ENCODE assay signal across 8 cellular contexts in the genomic region with DNA sequence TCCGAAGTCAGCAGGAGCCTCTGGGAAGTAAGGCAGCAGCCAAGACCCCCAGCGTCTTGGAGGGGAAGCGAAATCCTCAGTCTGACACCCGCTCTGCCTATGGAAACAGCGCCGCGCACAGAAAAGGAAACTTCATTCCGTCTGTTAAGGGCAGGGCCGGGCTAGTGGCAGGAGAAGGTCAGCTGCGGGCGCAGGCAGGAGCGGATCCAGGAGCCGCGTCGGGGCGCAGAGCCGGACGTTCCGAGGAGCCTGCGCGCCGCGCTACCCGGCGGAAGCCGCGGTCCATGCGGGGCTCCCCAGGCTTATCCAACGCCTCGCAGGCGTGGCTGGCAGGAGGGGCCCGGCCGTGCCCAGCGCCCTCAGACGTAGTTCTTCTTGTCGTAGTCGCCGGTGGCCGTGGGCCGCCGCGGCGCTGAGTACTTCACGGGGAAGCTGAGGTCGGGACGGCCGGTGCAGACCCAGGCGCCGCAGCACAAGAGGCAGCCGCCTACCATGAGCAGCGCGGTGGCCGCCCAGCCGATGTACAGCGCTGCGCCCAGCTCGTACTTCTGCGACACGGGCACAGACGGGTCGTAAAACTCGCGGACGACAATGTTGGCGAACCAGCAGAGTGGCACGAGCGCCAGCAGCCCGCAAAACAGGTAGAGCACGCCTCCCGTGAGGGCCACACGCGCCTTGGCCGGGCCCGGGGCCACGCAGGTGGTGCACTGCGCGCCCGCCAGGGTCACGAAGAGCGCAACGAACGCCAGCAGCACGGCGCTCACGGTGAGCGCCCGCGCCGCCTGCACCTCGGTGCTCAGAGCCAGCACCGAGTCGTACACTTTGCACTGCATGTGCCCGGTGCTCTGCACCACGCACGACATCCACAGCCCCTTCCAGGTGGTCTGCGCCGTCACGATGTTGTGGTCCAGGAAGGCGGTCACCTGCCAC. TPM values are rescaled to one million over a fixed set of nuclear protein-coding genes. Genes with fewer than 3 reads are reported as not detected.
A peak's percentile ranks its signal among the peaks of the same experiment; 100 is the strongest.
DNase-seq lines count a peak whose midpoint lies in the region; ATAC-seq and TF ChIP-seq lines count a peak whose summit lies in the region.

No MANE protein-coding gene starts in this region.

- H2AFZ ChIP-seq in ACC112 (ENCODE audit: low read length, unreplicated experiment): no peak overlapping the region
- H2AFZ ChIP-seq in GM23338: peak overlapping the region; percentile 95

- H3K4me3 ChIP-seq in ACC112 (ENCODE audit: low read depth, low read length) (peak overlapping the region; percentile 50), GM23338 (peak overlapping the region; percentile 64), iPS-20b (ENCODE audit: low read length) (peak overlapping the region; percentile 66), WERI-Rb-1 (ENCODE audit: low read depth, low read length) (no peak overlapping the region)

- H3K9me2 ChIP-seq in GM23338 (ENCODE audit: insufficient read depth): no peaks in the 10 kb centered on the region

- DNase-seq in GM23338 (ENCODE audit: low spot score) (peak; percentile 86), WERI-Rb-1 (no peak), kidney glomerular epithelial cell (lab: John Stamatoyannopoulos, UW) (no peak)
- DNase-seq in stimulated activated naive CD8-positive, alpha-beta T cell treated with anti-CD3 and anti-CD28 coated beads, Interleukin-15, Interleukin-2, amounts not matched to agents 100 U/mL and 50 U/mL, for 24 hours: no peak

- H3K36me3 Mint-ChIP-seq in GM23338 (ENCODE audit: low read depth): peaks cover 3% of the 10 kb centered on the region; the same call in 1 of the 3 replicates

- peaks cover 11% of the 10 kb centered on the region; the same call in 1 of the 2 replicates for H3F3A ChIP-seq in GM23338 (replicated peaks; ENCODE audit: low read depth)

- TF ChIP-seq CTCF in GM23338 (conservative IDR thresholded peaks at IDR 0.05; ENCODE audit: low read depth in 2 of 2): peak in 1 of 2 experiments; percentile 20; a peak in 1 of 4 replicates
- TF ChIP-seq CTCF in WERI-Rb-1 (IDR thresholded peaks at IDR 0.05; ENCODE audit: low read depth, low read length): no peak

- peak overlapping the region; percentile 93 for H3K4me2 ChIP-seq in GM23338

- H3K79me2 ChIP-seq in ACC112 (ENCODE audit: control insufficient read depth, insufficient read depth, low read length, unreplicated experiment) (no peaks in the 10 kb centered on the region), GM23338 (replicated peaks; ENCODE audit: insufficient read depth) (no peaks in the 10 kb centered on the region)

- no peak overlapping the region for H3K27ac Mint-ChIP-seq in GM23338

- no peak overlapping the region for H3K9ac ChIP-seq in iPS-20b (ENCODE audit: low read depth, low read length)

- H3K9me3 ChIP-seq in iPS-20b (ENCODE audit: insufficient read depth, low read depth, low read length): no peaks in the 10 kb centered on the region
- no peaks in the 10 kb centered on the region for H3K9me3 ChIP-seq in WERI-Rb-1 (ENCODE audit: severe bottlenecking)

- peaks cover 36% of the 10 kb centered on the region for H3K27me3 Mint-ChIP-seq in GM23338 (ENCODE audit: insufficient read depth, low read depth, poor library complexity)

- H3K27me3 ChIP-seq in ACC112 (ENCODE audit: insufficient read depth, low read length) (peaks cover 10% of the 10 kb centered on the region; the same call in 1 of the 2 replicates), GM23338 (ENCODE audit: insufficient read depth) (peaks cover 42% of the 10 kb centered on the region), iPS-20b (ENCODE audit: insufficient read depth, low read length) (peaks cover 53% of the 10 kb centered on the region), WERI-Rb-1 (ENCODE audit: insufficient read depth, low read depth, severe bottlenecking) (no peaks in the 10 kb centered on the region)

- H3K9me3 Mint-ChIP-seq in GM23338: no peaks in the 10 kb centered on the region

- peaks cover 9% of the 10 kb centered on the region for H3K4me1 Mint-ChIP-seq in GM23338

- ATAC-seq in GM23338 (peak; percentile 64), HG03135 (IDR thresholded peaks at IDR 0.05; ENCODE audit: unreplicated experiment) (no peak)
- peak; percentile 39 for ATAC-seq in stimulated activated naive CD8-positive, alpha-beta T cell treated with anti-CD3 and anti-CD28 coated beads, Interleukin-15, Interleukin-2, amounts not matched to agents 100 U/mL and 50 U/mL, for 24 hours

- H3K4me3 Mint-ChIP-seq in GM23338: peak overlapping the region; percentile 73

- H3K36me3 ChIP-seq in ACC112 (ENCODE audit: insufficient read depth, low read length): no peaks in the 10 kb centered on the region
- no peaks in the 10 kb centered on the region for H3K36me3 ChIP-seq in GM23338 (ENCODE audit: insufficient read depth)
- H3K36me3 ChIP-seq in iPS-20b (ENCODE audit: insufficient read depth, low read depth, low read length): no peaks in the 10 kb centered on the region
- peaks cover 39% of the 10 kb centered on the region for H3K36me3 ChIP-seq in WERI-Rb-1

- no peaks in the 10 kb centered on the region for H4K20me1 ChIP-seq in GM23338 (replicated peaks; ENCODE audit: insufficient read depth)

- H3K27ac ChIP-seq in ACC112 (ENCODE audit: low read depth, low read length) (no peak overlapping the region), GM23338 (ENCODE audit: low read depth) (no peak overlapping the region), angular gyrus (ENCODE audit: low read depth, low read length) (peak overlapping the region; percentile 36), iPS-20b (ENCODE audit: low read length) (no peak overlapping the region), WERI-Rb-1 (no peak overlapping the region)

- no peaks in the 10 kb centered on the region for H3K4me1 ChIP-seq in ACC112 (ENCODE audit: control insufficient read depth, insufficient read depth, low read length, unreplicated experiment)
- H3K4me1 ChIP-seq in GM23338 (ENCODE audit: insufficient read depth): peaks cover 8% of the 10 kb centered on the region; the same call in 1 of the 2 replicates
- H3K4me1 ChIP-seq in iPS-20b (ENCODE audit: insufficient read depth, low read length): no peaks in the 10 kb centered on the region

TF ChIP-seq in GM23338, 12 proteins besides CTCF, POLR2A, EP300 and RAD21 (continues in another document):
- no peak for TF ChIP-seq ZNF462 (CRISPR knock-in tag; IDR thresholded peaks at IDR 0.05)

RNA-seq across cellular contexts. Expression of gene CLDN5, which starts 0.7 kb away (rescaled TPM):
- total RNA-seq in GM23338 (2014; rRNA removed; shearing (Covaris generic)): 1.4 and 3.2 TPM in 2 replicates
- polyA plus RNA-seq in GM23338 (2016; fragmentation: Nextera tagmentation; extraction: Ambion mirVana): 2.0 and 3.9 TPM in 2 replicates

RNA-seq across cellular contexts. Expression of gene CDC45, which starts 43.8 kb away (rescaled TPM):
- total RNA-seq in GM23338 (2014; rRNA removed; shearing (Covaris generic)): 23.8 and 29.0 TPM in 2 replicates
- polyA plus RNA-seq in GM23338 (2016; fragmentation: Nextera tagmentation; extraction: Ambion mirVana): 30.3 and 30.4 TPM in 2 replicates

RNA-seq across cellular contexts. Expression of gene UFD1, which starts 44.5 kb away (rescaled TPM):
- total RNA-seq in GM23338 (2014; rRNA removed; shearing (Covaris generic)): 53.5 and 54.1 TPM in 2 replicates
- 80.3 and 93.8 TPM in 2 replicates for polyA plus RNA-seq in GM23338 (2016; fragmentation: Nextera tagmentation; extraction: Ambion mirVana)
